Comparison of ENCODE assay signal across 23 cellular contexts in genomic region chr19:34982275-34982674, GRCh38. TPM values are rescaled to one million over a fixed set of nuclear protein-coding genes. Genes with fewer than 3 reads are reported as not detected.
"Had no signal": no experiment of that assay in that cellular context is flagged by ENCODE, and none has a peak within 500 bp of the region (broad histone marks: within the 10 kb centered on the region; RNA-seq: fewer than 3 reads in every experiment).

No MANE protein-coding gene starts in this region.

- H3K9me3 ChIP-seq: esophagus muscularis mucosa, gastrocnemius medialis, heart right ventricle, mucosa of descending colon, suprapubic skin, thyroid gland had no signal

- FAIRE-seq: colon, small intestine, urothelium cell line had no signal

- DNase-seq: effector memory CD8-positive, alpha-beta T cell; gastrocnemius medialis; heart right ventricle; hypothalamus; islet precursor cell; mammary epithelial cell; mucosa of descending colon; small intestine; stimulated activated CD4-positive, alpha-beta T cell treated with anti-CD3 and anti-CD28 coated beads, Interleukin-2, amount 100 ng/mL, for 48 hours; stimulated activated CD8-positive, alpha-beta memory T cell treated with anti-CD3 and anti-CD28 coated beads, Interleukin-4, amount 100 ng/mL, for 48 hours; stimulated activated naive CD8-positive, alpha-beta T cell treated with anti-CD3 and anti-CD28 coated beads, Interleukin-15, Interleukin-2, amounts not matched to agents 100 U/mL and 50 U/mL, for 24 hours; thyroid gland had no signal

- H3K27me3 ChIP-seq: esophagus muscularis mucosa, gastrocnemius medialis, heart right ventricle, right atrium auricular region, suprapubic skin, thyroid gland had no signal

- H3K36me3 ChIP-seq: esophagus muscularis mucosa, gastrocnemius medialis, heart right ventricle, right atrium auricular region, suprapubic skin, thyroid gland had no signal

- H3K27ac ChIP-seq: epithelial cell of prostate, esophagus muscularis mucosa, gastrocnemius medialis, heart right ventricle, right atrium auricular region, suprapubic skin, thyroid gland had no signal

- ATAC-seq: effector memory CD8-positive, alpha-beta T cell; gastrocnemius medialis; heart right ventricle; left lobe of liver; mucosa of descending colon; naive thymus-derived CD8-positive, alpha-beta T cell; stimulated activated effector memory CD8-positive, alpha-beta T cell treated with anti-CD3 and anti-CD28 coated beads, Interleukin-12 subunit alpha, Interleukin-12 subunit beta, amount 100 ng/mL, for 72 hours; stimulated activated naive CD8-positive, alpha-beta T cell treated with anti-CD3 and anti-CD28 coated beads, Interleukin-15, Interleukin-2, amounts not matched to agents 100 U/mL and 50 U/mL, for 24 hours had no signal

- H3K4me3 ChIP-seq: esophagus muscularis mucosa, gastrocnemius medialis, heart right ventricle, mucosa of descending colon, right atrium auricular region, suprapubic skin, thyroid gland had no signal

RNA-seq across cellular contexts. Expression of gene HPN, which starts 59.2 kb away (rescaled TPM):
- total RNA-seq: fibroblast of villous mesenchyme, osteocyte had no signal
- polyA plus RNA-seq: mammary epithelial cell had no signal
